In genomic region chr10:77835669-77836086, GRCh38 we compare ENCODE assay signal across 1 cellular context.
TF ChIP-seq lines count a peak whose summit lies in the region.

No MANE protein-coding gene starts in this region.

TF ChIP-seq in K562, 482 proteins besides CTCF, POLR2A, EP300 and RAD21 (continued from another document):
- TF ChIP-seq HOXB6 (CRISPR knock-in tag; IDR thresholded peaks at IDR 0.05; ENCODE audit: borderline replicate concordance) (no peak), HDAC6 (IDR thresholded peaks at IDR 0.05; ENCODE audit: low read depth, low read length) (no peak), HINFP (tag; conservative IDR thresholded peaks at IDR 0.05; ENCODE audit: low read depth) (no peak), ZNF699 (CRISPR knock-in tag; IDR thresholded peaks at IDR 0.05; ENCODE audit: insufficient replicate concordance) (no peak), ETV6 (IDR thresholded peaks at IDR 0.05; ENCODE audit: borderline replicate concordance in 1 of 2, low read depth in 2 of 2, low read length in 1 of 2) (no peak), ETV6 (CRISPR knock-in tag; IDR thresholded peaks at IDR 0.05; ENCODE audit: borderline replicate concordance) (no peak), RBM14 (IDR thresholded peaks at IDR 0.05; ENCODE audit: borderline replicate concordance, insufficient read depth, low read depth, low read length) (no peak), ZNF274 (IDR thresholded peaks at IDR 0.05; ENCODE audit: borderline replicate concordance, low read depth, low read length) (no peak), HDGF (IDR thresholded peaks at IDR 0.05) (no peak), ZNF253 (CRISPR knock-in tag; conservative IDR thresholded peaks at IDR 0.05) (no peak)
